11 cellular contexts compared by ENCODE assay signal in the genomic region with DNA sequence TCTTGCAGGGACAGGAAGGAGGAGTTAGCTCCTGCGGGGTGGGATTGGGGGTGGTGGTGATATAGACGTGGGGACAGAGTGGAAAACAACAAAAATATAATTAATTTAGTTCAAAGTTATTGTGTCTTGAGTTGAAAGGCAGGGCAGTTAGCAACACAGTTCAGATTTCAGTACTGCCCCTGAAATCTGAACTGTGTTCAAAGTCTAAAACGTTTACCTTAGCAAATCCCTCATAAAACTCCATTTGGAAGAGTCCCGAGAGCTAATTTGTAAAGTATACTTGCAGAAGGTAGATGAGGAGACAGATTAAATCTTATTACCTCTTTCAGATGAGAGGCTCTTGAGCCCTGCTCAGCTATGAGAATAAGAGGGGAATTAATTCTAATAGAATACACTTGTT. TPM values are rescaled to one million over a fixed set of nuclear protein-coding genes. Genes with fewer than 3 reads are reported as not detected.
DNase-seq lines count a peak whose midpoint lies in the region; ATAC-seq and TF ChIP-seq lines count a peak whose summit lies in the region.
"Not testable (repeated sequence)": the region's sequence is repeated elsewhere in the genome, so short reads cannot be mapped to it uniquely, and the experiment has no call there.
"Had no signal": no experiment of that assay in that cellular context is flagged by ENCODE, and none has a peak within 500 bp of the region (broad histone marks: within the 10 kb centered on the region; RNA-seq: fewer than 3 reads in every experiment).

No MANE protein-coding gene starts in this region.

- H3K9me3 Mint-ChIP-seq in CD14-positive monocyte; HFFc6; activated T-helper 2 cell treated with anti-CD3 and anti-CD28 coated beads, Interferon-gamma antibody, Interleukin-2, Interleukin-4, amounts not matched to agents 10 μg/mL and 5 μg/mL and 100 μg/mL, durations not matched to agents 14 hours and 24 hours and 36 hours; effector memory CD8-positive, alpha-beta T cell; neural progenitor cell: not testable (repeated sequence)

- not testable (repeated sequence) for H3K9ac ChIP-seq in neural progenitor cell

- not testable (repeated sequence) for TF ChIP-seq CTCF in CD14-positive monocyte (IDR thresholded peaks at IDR 0.05); HFFc6 (IDR thresholded peaks at IDR 0.05); WERI-Rb-1 (IDR thresholded peaks at IDR 0.05; ENCODE audit: low read depth, low read length); neural progenitor cell (IDR thresholded peaks at IDR 0.05); thoracic aorta (IDR thresholded peaks at IDR 0.05)

- not testable (repeated sequence) for DNase-seq in CD14-positive monocyte (ENCODE audit: low spot score); HFFc6; WERI-Rb-1; activated T-helper 2 cell treated with anti-CD3 and anti-CD28 coated beads, Interferon-gamma antibody, Interleukin-2, Interleukin-4, amounts not matched to agents 10 μg/mL and 5 μg/mL and 100 μg/mL, durations not matched to agents 14 hours and 24 hours and 36 hours (ENCODE audit: low spot score); effector memory CD8-positive, alpha-beta T cell; neural progenitor cell (ENCODE audit: low spot score); thoracic aorta (ENCODE audit: low spot score)
- peak; percentile 36 for DNase-seq in left kidney (ENCODE audit: low read depth, low spot score)

- H3K4me3 Mint-ChIP-seq in CD14-positive monocyte (peak overlapping the region; percentile 80 to 84), HFFc6 (peak overlapping the region; percentile 78; the same call in 1 of the 2 replicates), neural progenitor cell (peak overlapping the region; percentile 86)
- H3K4me3 Mint-ChIP-seq in activated T-helper 2 cell treated with anti-CD3 and anti-CD28 coated beads, Interferon-gamma antibody, Interleukin-2, Interleukin-4, amounts not matched to agents 10 μg/mL and 5 μg/mL and 100 μg/mL, durations not matched to agents 14 hours and 24 hours and 36 hours (ENCODE audit: low read depth): peak overlapping the region; percentile 90
- H3K4me3 Mint-ChIP-seq in effector memory CD8-positive, alpha-beta T cell: peak overlapping the region; percentile 91 to 92

- not testable (repeated sequence) for ATAC-seq in effector memory CD8-positive, alpha-beta T cell (replicated peaks); thoracic aorta (ENCODE audit: insufficient number of reproducible peaks, low FRiP score, low read depth)

- not testable (repeated sequence) for H3K4me1 ChIP-seq in neural progenitor cell; thoracic aorta (ENCODE audit: control insufficient read depth in 1 of 2, low read depth in 2 of 2)

- not testable (repeated sequence) for H3K36me3 ChIP-seq in WERI-Rb-1, neural progenitor cell, thoracic aorta

- H3K27ac ChIP-seq in WERI-Rb-1, neural progenitor cell: not testable (repeated sequence)
- peak overlapping the region; percentile 48 to 68 for H3K27ac ChIP-seq in thoracic aorta

- not testable (repeated sequence) for H2AFZ ChIP-seq in neural progenitor cell (replicated peaks)

- H3K4me2 ChIP-seq in neural progenitor cell: peak overlapping the region; percentile 95

- not testable (repeated sequence) for H4K20me1 ChIP-seq in neural progenitor cell (ENCODE audit: low read depth)

- peak overlapping the region in 1 of 7 donors; percentile 92 for H3K27ac Mint-ChIP-seq in CD14-positive monocyte
- not testable (repeated sequence) for H3K27ac Mint-ChIP-seq in HFFc6; activated T-helper 2 cell treated with anti-CD3 and anti-CD28 coated beads, Interferon-gamma antibody, Interleukin-2, Interleukin-4, amounts not matched to agents 10 μg/mL and 5 μg/mL and 100 μg/mL, durations not matched to agents 14 hours and 24 hours and 36 hours; neural progenitor cell
- peak overlapping the region in 1 of 2 donors; percentile 92 for H3K27ac Mint-ChIP-seq in effector memory CD8-positive, alpha-beta T cell

- H3K4me3 ChIP-seq in WERI-Rb-1 (ENCODE audit: low read depth, low read length) (0 out of 2 replicates have a peak overlapping the region, but pooled peaks have one; percentile 14), neural progenitor cell (peak overlapping the region; percentile 66), thoracic aorta (peak overlapping the region; percentile 77)

- peaks cover 28 to 36% (median 28%) of the 10 kb centered on the region in 3 donors for H3K27me3 Mint-ChIP-seq in CD14-positive monocyte (ENCODE audit: low read depth in 3 of 3)
- peaks cover 22% of the 10 kb centered on the region for H3K27me3 Mint-ChIP-seq in HFFc6 (ENCODE audit: insufficient read depth)
- H3K27me3 Mint-ChIP-seq in activated T-helper 2 cell treated with anti-CD3 and anti-CD28 coated beads, Interferon-gamma antibody, Interleukin-2, Interleukin-4, amounts not matched to agents 10 μg/mL and 5 μg/mL and 100 μg/mL, durations not matched to agents 14 hours and 24 hours and 36 hours (ENCODE audit: low read depth); neural progenitor cell (ENCODE audit: insufficient read depth, low read depth): not testable (repeated sequence)
- peaks cover 0 to 12% of the 10 kb centered on the region in 2 donors for H3K27me3 Mint-ChIP-seq in effector memory CD8-positive, alpha-beta T cell

- H3K9me3 ChIP-seq in WERI-Rb-1 (ENCODE audit: severe bottlenecking); neural progenitor cell (ENCODE audit: low read depth); thoracic aorta: not testable (repeated sequence)

- not testable (repeated sequence) for H3K27me3 ChIP-seq in WERI-Rb-1 (ENCODE audit: insufficient read depth, low read depth, severe bottlenecking); neural progenitor cell; thoracic aorta (replicated peaks; ENCODE audit: insufficient read depth)

- not testable (repeated sequence) for H3K36me3 Mint-ChIP-seq in CD14-positive monocyte; HFFc6 (ENCODE audit: low read depth); activated T-helper 2 cell treated with anti-CD3 and anti-CD28 coated beads, Interferon-gamma antibody, Interleukin-2, Interleukin-4, amounts not matched to agents 10 μg/mL and 5 μg/mL and 100 μg/mL, durations not matched to agents 14 hours and 24 hours and 36 hours (ENCODE audit: low read depth); neural progenitor cell
- H3K36me3 Mint-ChIP-seq in effector memory CD8-positive, alpha-beta T cell (ENCODE audit: insufficient read depth): peaks cover 12% of the 10 kb centered on the region

- H3K79me2 ChIP-seq in neural progenitor cell (ENCODE audit: low read depth): not testable (repeated sequence)

- not testable (repeated sequence) for H3F3A ChIP-seq in neural progenitor cell (ENCODE audit: low read depth)

- intact Hi-C loops in CD14-positive monocyte (cut with micrococcal nuclease): loop anchor here in 1 of 2 donors (5.0 kb wide), 2 partner anchors 142 to 252 kb away; a partner anchor contains a TSS
- intact Hi-C loops in activated T-helper 2 cell treated with anti-CD3 and anti-CD28 coated beads, Interferon-gamma antibody, Interleukin-2, Interleukin-4, amounts not matched to agents 10 μg/mL and 5 μg/mL and 100 μg/mL, durations not matched to agents 14 hours and 24 hours and 36 hours (cut with micrococcal nuclease): loop anchor here (10.0 kb wide), 1 partner anchor 254 kb away; a partner anchor contains a TSS

- not testable (repeated sequence) for H3K4me1 Mint-ChIP-seq in CD14-positive monocyte, neural progenitor cell
- peaks cover 11% of the 10 kb centered on the region for H3K4me1 Mint-ChIP-seq in HFFc6 (ENCODE audit: low read depth)
- peaks cover 19% of the 10 kb centered on the region for H3K4me1 Mint-ChIP-seq in activated T-helper 2 cell treated with anti-CD3 and anti-CD28 coated beads, Interferon-gamma antibody, Interleukin-2, Interleukin-4, amounts not matched to agents 10 μg/mL and 5 μg/mL and 100 μg/mL, durations not matched to agents 14 hours and 24 hours and 36 hours (ENCODE audit: low read depth)
- peaks cover 10 to 12% of the 10 kb centered on the region in 2 donors for H3K4me1 Mint-ChIP-seq in effector memory CD8-positive, alpha-beta T cell (ENCODE audit: low read depth in 2 of 2)

RNA-seq across cellular contexts. Expression of a gene that starts 1.6 kb away (rescaled TPM):
- 1 to 10 TPM; 5.5 to 6.8 TPM for polyA plus RNA-seq in CD14-positive monocyte
- total RNA-seq in HFFc6 (2021; fragmentation: NEBNext Ultra II Directional; extraction: Animal tissue kit (Norgen Biotek cat#: 25700)): 10 to 100 TPM; 13.7 to 20.1 (median 15.9) TPM
- total RNA-seq in activated T-helper 2 cell treated with anti-CD3 and anti-CD28 coated beads, Interferon-gamma antibody, Interleukin-2, Interleukin-4, amounts not matched to agents 10 μg/mL and 5 μg/mL and 100 μg/mL, durations not matched to agents 14 hours and 24 hours and 36 hours: 21.7 and 23.9 TPM in 2 replicates
- total RNA-seq in neural progenitor cell (ENCODE audit: low replicate concordance): 4.1 and 10.7 TPM in 2 replicates
- 10 to 100 TPM in 1 of 2 donors, 1 to 10 TPM in 1; 6.8 to 14.9 TPM for total RNA-seq in thoracic aorta

RNA-seq across cellular contexts. Expression of a gene that starts 27.5 kb away (rescaled TPM):
- polyA plus RNA-seq in CD14-positive monocyte: 10 to 100 TPM; 25.2 to 31.0 TPM
- 10 to 100 TPM; 43.5 to 51.3 (median 47.4) TPM for total RNA-seq in HFFc6 (2021; fragmentation: NEBNext Ultra II Directional; extraction: Animal tissue kit (Norgen Biotek cat#: 25700))
- total RNA-seq in activated T-helper 2 cell treated with anti-CD3 and anti-CD28 coated beads, Interferon-gamma antibody, Interleukin-2, Interleukin-4, amounts not matched to agents 10 μg/mL and 5 μg/mL and 100 μg/mL, durations not matched to agents 14 hours and 24 hours and 36 hours: 29.4 and 35.0 TPM in 2 replicates
- total RNA-seq in neural progenitor cell (ENCODE audit: low replicate concordance): 6.1 and 12.5 TPM in 2 replicates
- total RNA-seq in thoracic aorta: 10 to 100 TPM; 24.1 to 36.7 TPM

RNA-seq across cellular contexts. Expression of a gene that starts 33.4 kb away (rescaled TPM):
- polyA plus RNA-seq in CD14-positive monocyte: not detected
- not detected for total RNA-seq in HFFc6 (2021; fragmentation: NEBNext Ultra II Directional; extraction: Animal tissue kit (Norgen Biotek cat#: 25700))
- not detected in 2 replicates for total RNA-seq in activated T-helper 2 cell treated with anti-CD3 and anti-CD28 coated beads, Interferon-gamma antibody, Interleukin-2, Interleukin-4, amounts not matched to agents 10 μg/mL and 5 μg/mL and 100 μg/mL, durations not matched to agents 14 hours and 24 hours and 36 hours
- 0.37 and 1.0 TPM in 2 replicates for total RNA-seq in neural progenitor cell (ENCODE audit: low replicate concordance)
- total RNA-seq in thoracic aorta: 10 to 100 TPM; 11.6 to 21.4 TPM
- total RNA-seq: endothelial cell of umbilical vein, fibroblast of villous mesenchyme, HT-29 had no signal
- polyA plus RNA-seq: endothelial cell of umbilical vein had no signal

Comparison
In these comparisons a context has a peak if more than half of its experiments do, and no peak if none do; other contexts are left out.
1. H3K4me3 ChIP-seq: peak in every context shown above with its lines; median percentile 77 in thoracic aorta; 66 in neural progenitor cell; 14 in WERI-Rb-1.